13 cellular contexts compared by ENCODE assay signal in the genomic region with DNA sequence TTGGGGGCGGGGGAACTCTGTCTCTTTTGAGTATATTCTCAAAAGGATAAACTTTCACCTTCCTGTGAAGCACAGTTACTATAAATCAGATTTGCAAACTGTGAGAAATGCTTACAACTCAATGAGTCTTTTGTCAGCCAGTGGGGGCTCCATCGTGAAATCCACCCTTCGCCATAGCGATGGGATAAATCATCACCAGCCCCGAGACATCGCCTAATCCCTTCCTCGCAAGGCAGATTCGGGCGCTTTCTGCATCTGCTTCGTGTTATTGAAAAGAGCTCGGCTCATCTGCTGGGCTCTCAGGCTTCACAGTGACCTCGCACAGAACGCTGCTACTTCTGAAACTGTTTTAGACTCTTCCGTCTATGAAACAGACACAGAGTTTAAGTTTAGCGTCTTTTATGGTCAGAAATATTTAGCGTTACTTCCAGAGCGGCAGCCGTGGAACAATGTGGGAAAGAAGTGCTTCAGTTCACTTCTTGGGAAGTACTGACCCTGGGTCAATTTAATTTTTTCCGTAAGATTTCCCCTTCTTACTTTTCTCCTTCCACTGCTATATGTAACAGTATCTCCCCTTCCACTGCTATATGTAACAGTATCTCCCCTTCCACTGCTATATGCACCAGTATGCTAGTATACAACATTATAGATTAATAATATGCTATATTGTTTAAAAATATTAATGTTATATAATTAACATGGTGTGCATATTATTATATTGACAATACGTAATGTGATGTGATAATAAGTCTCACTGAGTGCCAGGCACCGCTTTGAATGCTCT.
DNase-seq lines count a peak whose midpoint lies in the region; ATAC-seq and TF ChIP-seq lines count a peak whose summit lies in the region.
"Had no signal": no experiment of that assay in that cellular context is flagged by ENCODE, and none has a peak within 500 bp of the region (broad histone marks: within the 10 kb centered on the region; RNA-seq: fewer than 3 reads in every experiment).

No MANE protein-coding gene starts in this region.

- no peak overlapping the region for H3K9ac ChIP-seq in skeletal muscle satellite cell (ENCODE audit: low read depth, low read length)

- H3K4me3 ChIP-seq in foreskin fibroblast (ENCODE audit: low read depth in 1 of 2, low read length in 2 of 2), result peak overlapping the region; percentile 24 to 48
- H3K4me3 ChIP-seq in skeletal muscle satellite cell (ENCODE audit: low read length), result peak overlapping the region; percentile 18

- peaks cover 0 to 3% of the 10 kb centered on the region in 2 donors for H3K9me3 Mint-ChIP-seq in activated naive CD4-positive, alpha-beta T cell treated with anti-CD3 and anti-CD28 coated beads, Interleukin-2, amount 50 U/mL, for 72 hours
- H3K9me3 Mint-ChIP-seq: effector memory CD8-positive, alpha-beta T cell; T-helper 2 cell treated with Interferon-gamma antibody and Interleukin-4, amounts not matched to agents 5 μg/mL and 100 μg/mL, for 36 hours had no signal

- no peaks in the 10 kb centered on the region for H3K36me3 Mint-ChIP-seq in activated naive CD4-positive, alpha-beta T cell treated with anti-CD3 and anti-CD28 coated beads, Interleukin-2, amount 50 U/mL, for 72 hours
- H3K36me3 Mint-ChIP-seq: memory B cell had no signal

- ATAC-seq in activated naive CD4-positive, alpha-beta T cell treated with anti-CD3 and anti-CD28 coated beads, Interleukin-2, amount 50 U/mL, for 72 hours, result no peak
- ATAC-seq in GM18907 (IDR thresholded peaks at IDR 0.05; ENCODE audit: unreplicated experiment) (no peak), HG03354 (IDR thresholded peaks at IDR 0.05; ENCODE audit: poor library complexity, severe bottlenecking, unreplicated experiment) (no peak)
- ATAC-seq: effector memory CD8-positive, alpha-beta T cell had no signal

- H3K27ac ChIP-seq in VCaP, result peak overlapping the region; percentile 79; the same call in 1 of the 2 replicates

- H3K4me2 ChIP-seq in skeletal muscle satellite cell (ENCODE audit: low read length), result peak overlapping the region; percentile 76

- H3K27ac Mint-ChIP-seq in activated naive CD4-positive, alpha-beta T cell treated with anti-CD3 and anti-CD28 coated beads, Interleukin-2, amount 50 U/mL, for 72 hours, result no peak overlapping the region
- H3K27ac Mint-ChIP-seq: effector memory CD8-positive, alpha-beta T cell; memory B cell; T-helper 2 cell treated with Interferon-gamma antibody and Interleukin-4, amounts not matched to agents 5 μg/mL and 100 μg/mL, for 36 hours had no signal

- no peak for TF ChIP-seq CTCF in VCaP (conservative IDR thresholded peaks at IDR 0.05)
- no peak for TF ChIP-seq CTCF in foreskin fibroblast (IDR thresholded peaks at IDR 0.05; ENCODE audit: low read depth, low read length)

- peak; percentile 5 for DNase-seq in GM04503 (ENCODE audit: low read depth)
- peak; percentile 23 to 67 for DNase-seq in foreskin fibroblast
- DNase-seq in activated naive CD4-positive, alpha-beta T cell treated with anti-CD3 and anti-CD28 coated beads, Interleukin-2, amount 50 U/mL, for 72 hours (ENCODE audit: low spot score in 2 of 2), result no peak
- DNase-seq in effector CD8-positive, alpha-beta T cell (lab: John Stamatoyannopoulos, UW), result no peak
- DNase-seq: effector memory CD8-positive, alpha-beta T cell; GDM1; NCI-H510A had no signal

- H3K4me1 ChIP-seq in skeletal muscle satellite cell (ENCODE audit: control insufficient read depth, insufficient read depth, low read length), result peaks cover 5% of the 10 kb centered on the region

- no peaks in the 10 kb centered on the region for H3K9me3 ChIP-seq in skeletal muscle satellite cell (replicated peaks; ENCODE audit: low read length)

- H3K27me3 ChIP-seq in skeletal muscle satellite cell (ENCODE audit: control insufficient read depth, insufficient read depth, low read length), result peaks cover 83% of the 10 kb centered on the region

- H3K36me3 ChIP-seq in skeletal muscle satellite cell (ENCODE audit: insufficient read depth, low read length), result no peaks in the 10 kb centered on the region

Comparison
In these comparisons a context has a peak if more than half of its experiments do, and no peak if none do; other contexts are left out.
1. DNase-seq: peak in GM04503 (single experiment) and foreskin fibroblast (2 of 2); none in activated naive CD4-positive, alpha-beta T cell treated with anti-CD3 and anti-CD28 coated beads, Interleukin-2, amount 50 U/mL, for 72 hours (0 of 2) and effector CD8-positive, alpha-beta T cell (single experiment).